Comparison of ENCODE assay signal across 1 cellular context in the genomic region with DNA sequence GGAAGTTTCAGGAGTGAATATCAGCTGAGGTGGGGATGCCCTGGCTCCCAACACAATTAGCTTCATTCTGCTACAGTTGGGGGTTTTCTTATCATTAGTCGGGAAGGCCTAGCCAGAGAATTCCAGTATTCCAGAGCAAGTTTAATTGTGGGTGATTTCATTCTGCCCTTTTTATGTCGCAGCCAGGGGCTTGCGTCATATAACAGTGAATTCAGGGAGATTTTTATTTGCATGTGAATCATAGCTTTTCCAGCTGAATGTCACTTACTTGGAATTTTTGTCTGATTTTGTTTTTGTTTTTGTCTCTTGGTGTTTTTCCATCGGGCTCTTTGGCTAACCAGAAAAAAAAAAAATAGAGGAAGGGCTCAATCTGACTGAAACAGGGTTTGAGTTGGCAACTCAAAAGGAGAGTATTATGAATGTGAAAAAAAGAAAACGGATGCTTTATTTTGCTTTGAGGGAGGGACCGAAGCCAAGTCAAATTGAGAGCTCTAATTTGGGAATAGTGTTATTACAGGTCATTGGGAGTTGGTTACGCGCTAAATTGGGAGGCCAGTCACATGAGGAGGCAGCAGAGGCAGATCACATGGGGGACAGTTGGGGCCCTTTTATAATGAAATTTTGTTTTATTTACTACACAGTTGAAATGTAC.
TF ChIP-seq lines count a peak whose summit lies in the region.

No MANE protein-coding gene starts in this region.

TF ChIP-seq in WTC11, 78 proteins besides CTCF, POLR2A, EP300 and RAD21 (continued from another document):
- TF ChIP-seq, protein P1, sequence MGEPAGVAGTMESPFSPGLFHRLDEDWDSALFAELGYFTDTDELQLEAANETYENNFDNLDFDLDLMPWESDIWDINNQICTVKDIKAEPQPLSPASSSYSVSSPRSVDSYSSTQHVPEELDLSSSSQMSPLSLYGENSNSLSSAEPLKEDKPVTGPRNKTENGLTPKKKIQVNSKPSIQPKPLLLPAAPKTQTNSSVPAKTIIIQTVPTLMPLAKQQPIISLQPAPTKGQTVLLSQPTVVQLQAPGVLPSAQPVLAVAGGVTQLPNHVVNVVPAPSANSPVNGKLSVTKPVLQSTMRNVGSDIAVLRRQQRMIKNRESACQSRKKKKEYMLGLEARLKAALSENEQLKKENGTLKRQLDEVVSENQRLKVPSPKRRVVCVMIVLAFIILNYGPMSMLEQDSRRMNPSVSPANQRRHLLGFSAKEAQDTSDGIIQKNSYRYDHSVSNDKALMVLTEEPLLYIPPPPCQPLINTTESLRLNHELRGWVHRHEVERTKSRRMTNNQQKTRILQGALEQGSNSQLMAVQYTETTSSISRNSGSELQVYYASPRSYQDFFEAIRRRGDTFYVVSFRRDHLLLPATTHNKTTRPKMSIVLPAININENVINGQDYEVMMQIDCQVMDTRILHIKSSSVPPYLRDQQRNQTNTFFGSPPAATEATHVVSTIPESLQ (CRISPR knock-in tag; IDR thresholded peaks at IDR 0.05), result no peak
- TF ChIP-seq ZNF317 (CRISPR knock-in tag; IDR thresholded peaks at IDR 0.05; ENCODE audit: borderline replicate concordance, low read depth) (no peak), ZNF232 (CRISPR knock-in tag; IDR thresholded peaks at IDR 0.05) (no peak)
- TF ChIP-seq, protein P2, sequence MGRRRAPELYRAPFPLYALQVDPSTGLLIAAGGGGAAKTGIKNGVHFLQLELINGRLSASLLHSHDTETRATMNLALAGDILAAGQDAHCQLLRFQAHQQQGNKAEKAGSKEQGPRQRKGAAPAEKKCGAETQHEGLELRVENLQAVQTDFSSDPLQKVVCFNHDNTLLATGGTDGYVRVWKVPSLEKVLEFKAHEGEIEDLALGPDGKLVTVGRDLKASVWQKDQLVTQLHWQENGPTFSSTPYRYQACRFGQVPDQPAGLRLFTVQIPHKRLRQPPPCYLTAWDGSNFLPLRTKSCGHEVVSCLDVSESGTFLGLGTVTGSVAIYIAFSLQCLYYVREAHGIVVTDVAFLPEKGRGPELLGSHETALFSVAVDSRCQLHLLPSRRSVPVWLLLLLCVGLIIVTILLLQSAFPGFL (CRISPR knock-in tag; IDR thresholded peaks at IDR 0.05; ENCODE audit: borderline replicate concordance), result no peak
TF ChIP-seq in WTC11: peak in this region for 0.
